8 cellular contexts compared by ENCODE assay signal in genomic region chr10:100912609-100913469, GRCh38. TPM values are rescaled to one million over a fixed set of nuclear protein-coding genes. Genes with fewer than 3 reads are reported as not detected.
DNase-seq lines count a peak whose midpoint lies in the region; ATAC-seq lines count a peak whose summit lies in the region.

TSS of gene SLF2 (plus strand) at chr10:100912963. CDS start at chr10:100913111, 148 bp downstream.

- DNase-seq in NCI-H1092 treated with DMSO at 0.1 percent for 48 hours (lab: John Stamatoyannopoulos, UW) (peak; percentile 93), SKM-1 (lab: John Stamatoyannopoulos, UW; ENCODE audit: unreplicated experiment) (peak; percentile 94), glomerular endothelial cell (ENCODE audit: extremely low read depth, low read depth, low spot score) (peak; percentile 77), occipital lobe (lab: John Stamatoyannopoulos, UW) (peak; percentile 98)
- DNase-seq in activated naive CD4-positive, alpha-beta T cell treated with anti-CD3 and anti-CD28 coated beads, Interleukin-2, amount 50 U/mL, for 72 hours (ENCODE audit: low spot score in 2 of 2): peak; percentile 90 to 95

- peak; percentile 93 for ATAC-seq in HG02610 (IDR thresholded peaks at IDR 0.05; ENCODE audit: unreplicated experiment)
- ATAC-seq in activated naive CD4-positive, alpha-beta T cell treated with anti-CD3 and anti-CD28 coated beads, Interleukin-2, amount 50 U/mL, for 72 hours: peak; percentile 95 to 97

- H3K9me3 Mint-ChIP-seq in activated naive CD4-positive, alpha-beta T cell treated with anti-CD3 and anti-CD28 coated beads, Interleukin-2, amount 50 U/mL, for 72 hours: no peaks in the 10 kb centered on the region

- peak within 1 kb of the TSS; percentile 97 for H3K27ac ChIP-seq in temporal lobe (ENCODE audit: low read depth, low read length)

- peak within 1 kb of the TSS; percentile 87 for H3K4me3 ChIP-seq in GM08714 (ENCODE audit: low read length)

- H3K27ac Mint-ChIP-seq in activated naive CD4-positive, alpha-beta T cell treated with anti-CD3 and anti-CD28 coated beads, Interleukin-2, amount 50 U/mL, for 72 hours: peak within 1 kb of the TSS; percentile 91 to 96

- peaks cover 11 to 27% of the 10 kb centered on the region in 2 donors for H3K36me3 Mint-ChIP-seq in activated naive CD4-positive, alpha-beta T cell treated with anti-CD3 and anti-CD28 coated beads, Interleukin-2, amount 50 U/mL, for 72 hours

RNA-seq across cellular contexts. Expression of gene SLF2, which starts in this region (rescaled TPM):
- 10 to 100 TPM; 34.8 to 67.1 TPM for total RNA-seq in activated naive CD4-positive, alpha-beta T cell treated with anti-CD3 and anti-CD28 coated beads, Interleukin-2, amount 50 U/mL, for 72 hours
- 17.7 and 29.5 TPM in 2 replicates for total RNA-seq in glomerular endothelial cell
- total RNA-seq in occipital lobe: 61.9 TPM
- 38.6 TPM for total RNA-seq in temporal lobe

Comparison
In these comparisons a context has a peak if more than half of its experiments do, and no peak if none do; other contexts are left out.
1. Peak in every context shown above with its lines: DNase-seq, ATAC-seq, H3K4me3 ChIP-seq and H3K27ac ChIP-seq.